ENCODE assay signal across 41 cellular contexts in genomic region chr22:30097861-30098260, GRCh38. TPM values are rescaled to one million over a fixed set of nuclear protein-coding genes. Genes with fewer than 3 reads are reported as not detected.
"Had no signal": no experiment of that assay in that cellular context is flagged by ENCODE, and none has a peak within 500 bp of the region (broad histone marks: within the 10 kb centered on the region; RNA-seq: fewer than 3 reads in every experiment).

No MANE protein-coding gene starts in this region.

- DNase-seq: activated B cell treated with CpG ODN at 0.5 μM for 24 hours; activated CD4-positive, alpha-beta memory T cell treated with anti-CD3 and anti-CD28 coated beads for 36 hours; activated CD4-positive, alpha-beta T cell treated with anti-CD3 and anti-CD28 coated beads for 4 hours; activated CD4-positive, alpha-beta T cell treated with anti-CD3 and anti-CD28 coated beads, Interleukin-2, amount 50 U/mL, for 1 hour; activated CD4-positive, CD25-positive, alpha-beta regulatory T cell treated with anti-CD3 and anti-CD28 coated beads, Interleukin-2, amount 50 U/mL, for 72 hours; activated CD8-positive, alpha-beta memory T cell treated with anti-CD3 and anti-CD28 coated beads, Interleukin-2, amount 10 ng/mL, durations not matched to agents 7 days and 5 days; activated CD8-positive, alpha-beta memory T cell treated with anti-CD3 and anti-CD28 coated beads, Interleukin-2, amount 50 U/mL, for 48 hours; activated effector memory CD4-positive, alpha-beta T cell treated with Interleukin-2 at 50 U/mL for 16 hours; activated naive CD4-positive, alpha-beta T cell treated with anti-CD3 and anti-CD28 coated beads, Interleukin-2, amount 10 ng/mL, durations not matched to agents 7 days and 5 days; activated naive CD8-positive, alpha-beta T cell treated with anti-CD3 and anti-CD28 coated beads, Interleukin-2, amount 50 U/mL, for 24 hours; activated T-cell treated with anti-CD3 and anti-CD28 coated beads, Interleukin-2, amount 50 U/mL, for 48 hours; anterior cingulate cortex; Kasumi-1; MM.1S; MV-4-11; NCI-H1092; NCI-H1436 treated with DMSO at 0.1 percent for 48 hours; NCI-H1694 treated with DMSO at 0.1 percent for 48 hours; NCI-H2029; NCI-H2107; NCI-H2171; NCI-H510A; NCI-H526; NCI-H748 treated with DMSO at 0.1 percent for 48 hours; NK-92 treated with Interleukin-12 subunit alpha and Interleukin-12 subunit beta, amount 100 ng/mL, for 24 hours; PC-9; SIG-M5; T-helper 1 cell; T-helper 2 cell; T-helper 9 cell had no signal

- H3K9me3 Mint-ChIP-seq: central memory CD8-positive, alpha-beta T cell had no signal

- H3K27ac ChIP-seq: cardiac muscle cell, PC-9, RWPE1, VCaP had no signal

- ATAC-seq: activated CD8-positive, alpha-beta memory T cell treated with anti-CD3 and anti-CD28 coated beads, Interleukin-2, amount 10 ng/mL, durations not matched to agents 7 days and 5 days; activated naive CD8-positive, alpha-beta T cell treated with anti-CD3 and anti-CD28 coated beads, Interleukin-2, amount 50 U/mL, for 24 hours; Right ventricle myocardium inferior; SK-N-SH treated with all-trans-retinoic acid at 6 μM for 48 hours had no signal

- H3K27ac Mint-ChIP-seq: activated B cell treated with CpG ODN at 0.5 μM for 24 hours; activated CD4-positive, alpha-beta memory T cell treated with anti-CD3 and anti-CD28 coated beads for 36 hours; activated CD8-positive, alpha-beta memory T cell treated with anti-CD3 and anti-CD28 coated beads, Interleukin-2, amount 10 ng/mL, durations not matched to agents 7 days and 5 days; activated naive CD4-positive, alpha-beta T cell treated with anti-CD3 and anti-CD28 coated beads, Interleukin-2, amount 10 ng/mL, durations not matched to agents 7 days and 5 days; activated naive CD8-positive, alpha-beta T cell; activated naive CD8-positive, alpha-beta T cell treated with anti-CD3 and anti-CD28 coated beads, Interleukin-2, amount 50 U/mL, for 24 hours had no signal

- FAIRE-seq: RCC 7860 had no signal

- H3K27me3 Mint-ChIP-seq: activated CD4-positive, alpha-beta memory T cell treated with anti-CD3 and anti-CD28 coated beads for 36 hours; activated naive CD8-positive, alpha-beta T cell had no signal

- H3K27me3 ChIP-seq: cardiac muscle cell had no signal

- H3K4me3 Mint-ChIP-seq: activated B cell treated with CpG ODN at 0.5 μM for 24 hours; activated CD4-positive, alpha-beta memory T cell treated with anti-CD3 and anti-CD28 coated beads for 36 hours; activated CD8-positive, alpha-beta memory T cell treated with anti-CD3 and anti-CD28 coated beads, Interleukin-2, amount 10 ng/mL, durations not matched to agents 7 days and 5 days; activated naive CD4-positive, alpha-beta T cell treated with anti-CD3 and anti-CD28 coated beads, Interleukin-2, amount 10 ng/mL, durations not matched to agents 7 days and 5 days; activated naive CD8-positive, alpha-beta T cell; activated naive CD8-positive, alpha-beta T cell treated with anti-CD3 and anti-CD28 coated beads, Interleukin-2, amount 50 U/mL, for 24 hours; central memory CD8-positive, alpha-beta T cell had no signal

- H3K36me3 ChIP-seq: cardiac muscle cell had no signal

- H2AFZ ChIP-seq: PC-9 had no signal

- H3K4me2 ChIP-seq: PC-9 had no signal

- H3K4me3 ChIP-seq: cardiac muscle cell, PC-9 had no signal

RNA-seq across cellular contexts. Expression of gene HORMAD2, which starts 17.6 kb away (rescaled TPM):
- total RNA-seq: activated B cell treated with CpG ODN at 0.5 μM for 24 hours; activated CD4-positive, alpha-beta memory T cell treated with anti-CD3 and anti-CD28 coated beads for 36 hours; cardiac muscle cell; chondrocyte; OCI-LY7; PC-9; Right ventricle myocardium inferior; SK-MEL-5 had no signal
- polyA plus RNA-seq: cardiac muscle cell had no signal
